11 cellular contexts compared by ENCODE assay signal in genomic region chrX:41145920-41146608, GRCh38.
A peak's percentile ranks its signal among the peaks of the same experiment; 100 is the strongest.
DNase-seq lines count a peak whose midpoint lies in the region; ATAC-seq, FAIRE-seq and TF ChIP-seq lines count a peak whose summit lies in the region.
"Had no signal": no experiment of that assay in that cellular context is flagged by ENCODE, and none has a peak within 500 bp of the region (broad histone marks: within the 10 kb centered on the region; RNA-seq: fewer than 3 reads in every experiment).

No MANE protein-coding gene starts in this region.

- ATAC-seq in SK-N-SH treated with all-trans-retinoic acid at 6 μM for 48 hours (peak; percentile 76), GM21423 (IDR thresholded peaks at IDR 0.05; ENCODE audit: unreplicated experiment) (no peak)

- TF ChIP-seq POLR2A in GM12892 (IDR thresholded peaks at IDR 0.05; ENCODE audit: low read depth, low read length): no peak

- FAIRE-seq in A204.1 (lab: Jason Lieb, UNC) (peak; percentile 35), GM12892 (lab: Jason Lieb, UNC) (peak; percentile 83)

- DNase-seq in GM12892 (ENCODE audit: insufficient read length): no peak
- peak; percentile 91 for DNase-seq in fibroblast of villous mesenchyme (ENCODE audit: low read depth)
- no peak for DNase-seq in GF-D8 (lab: John Stamatoyannopoulos, UW)
- no peak for DNase-seq in NCI-H1694 (lab: John Stamatoyannopoulos, UW)
- no peak for DNase-seq in cerebellar nuclear complex (lab: John Stamatoyannopoulos, UW)
- DNase-seq: effector memory CD4-positive, alpha-beta T cell; NCI-H1092 treated with DMSO at 0.1 percent for 48 hours; Peyer's patch had no signal

- no peak overlapping the region for H3K4me3 ChIP-seq in fibroblast of villous mesenchyme (ENCODE audit: low read depth, low read length)
- H3K4me3 ChIP-seq: Peyer's patch had no signal

- peak; percentile 9 for TF ChIP-seq CTCF in fibroblast of villous mesenchyme (IDR thresholded peaks at IDR 0.05; ENCODE audit: insufficient read depth, low read depth, low read length)

TF ChIP-seq in SK-N-SH treated with all-trans-retinoic acid at 6 μM for 48 hours, 23 proteins besides CTCF, POLR2A, EP300 and RAD21:
- TF ChIP-seq CSDC2 (CRISPR knock-in tag; IDR thresholded peaks at IDR 0.05) (no peak), CREB5 (CRISPR knock-in tag; IDR thresholded peaks at IDR 0.05; ENCODE audit: low read depth) (no peak), RARB (CRISPR knock-in tag; IDR thresholded peaks at IDR 0.05) (no peak), ARNTL (CRISPR knock-in tag; IDR thresholded peaks at IDR 0.05; ENCODE audit: borderline replicate concordance, low read depth) (no peak), TCF4 (CRISPR knock-in tag; IDR thresholded peaks at IDR 0.05; ENCODE audit: borderline replicate concordance) (no peak), CSRNP3 (CRISPR knock-in tag; IDR thresholded peaks at IDR 0.05) (no peak), ESRRG (CRISPR knock-in tag; IDR thresholded peaks at IDR 0.05) (no peak), PPARA (CRISPR knock-in tag; IDR thresholded peaks at IDR 0.05; ENCODE audit: borderline replicate concordance) (no peak), ZNF8 (CRISPR knock-in tag; IDR thresholded peaks at IDR 0.05) (no peak), ZFP3 (CRISPR knock-in tag; IDR thresholded peaks at IDR 0.05) (no peak), ISL1 (CRISPR knock-in tag; IDR thresholded peaks at IDR 0.05) (no peak), OSR1 (CRISPR knock-in tag; IDR thresholded peaks at IDR 0.05) (no peak), TSHZ2 (CRISPR knock-in tag; IDR thresholded peaks at IDR 0.05) (no peak), ZC3H10 (CRISPR knock-in tag; IDR thresholded peaks at IDR 0.05) (no peak), SNAI2 (CRISPR knock-in tag; IDR thresholded peaks at IDR 0.05) (no peak), ZFP30 (CRISPR knock-in tag; IDR thresholded peaks at IDR 0.05) (no peak), ZNF70 (CRISPR knock-in tag; IDR thresholded peaks at IDR 0.05) (no peak), GLIS3 (CRISPR knock-in tag; IDR thresholded peaks at IDR 0.05) (no peak)
